In genomic region chr15:88061452-88061851, GRCh38 we compare ENCODE assay signal across 23 cellular contexts.
DNase-seq lines count a peak whose midpoint lies in the region; ATAC-seq, FAIRE-seq and TF ChIP-seq lines count a peak whose summit lies in the region.
"Had no signal": no experiment of that assay in that cellular context is flagged by ENCODE, and none has a peak within 500 bp of the region (broad histone marks: within the 10 kb centered on the region; RNA-seq: fewer than 3 reads in every experiment).

No MANE protein-coding gene starts in this region.

- no peak overlapping the region for H3K23ac ChIP-seq in H1 (ENCODE audit: insufficient read length)

- H3K36me3 ChIP-seq in MG63 = no peaks in the 10 kb centered on the region
- H3K36me3 ChIP-seq in H1 (ENCODE audit: control insufficient read depth in 2 of 4, insufficient read depth in 4 of 4, low read length in 3 of 4) = no peaks in the 10 kb centered on the region
- H3K36me3 ChIP-seq: BE2C had no signal

- H3K79me2 ChIP-seq in H1 (ENCODE audit: control insufficient read depth in 1 of 2, insufficient read depth in 2 of 2, low read length in 2 of 2) = no peaks in the 10 kb centered on the region

- no peak overlapping the region for H3K4ac ChIP-seq in H1 (replicated peaks; ENCODE audit: insufficient read length, low read depth, low read length)

- TF ChIP-seq EP300 in H1 (IDR thresholded peaks at IDR 0.05; ENCODE audit: borderline replicate concordance in 1 of 2, low read depth in 2 of 2, low read length in 2 of 2) = no peak

- H4K8ac ChIP-seq in H1 (ENCODE audit: extremely low read depth, insufficient read depth, low read length) = peak overlapping the region; percentile 8; the same call in 1 of the 2 replicates

- no peak overlapping the region for H2BK20ac ChIP-seq in H1 (ENCODE audit: low read length)

- no peak for TF ChIP-seq CTCF in H1 (IDR thresholded peaks at IDR 0.05; ENCODE audit: control extremely low read depth in 1 of 3, insufficient read depth in 1 of 3, low read depth in 1 of 3, low read length in 3 of 3)

- H3K9me3 ChIP-seq in MG63 (no peaks in the 10 kb centered on the region), H1 (ENCODE audit: insufficient read depth in 2 of 2, low read depth in 1 of 2, low read length in 1 of 2) (no peaks in the 10 kb centered on the region)
- H3K9me3 ChIP-seq: BE2C had no signal

- no peak overlapping the region for H3K56ac ChIP-seq in H1 (replicated peaks; ENCODE audit: insufficient read length, low read depth, low read length)

- H3K4me1 ChIP-seq in H1 (replicated peaks in 1 of 4; ENCODE audit: control insufficient read depth in 3 of 4, insufficient read depth in 4 of 4, low read length in 3 of 4) = peaks cover 0 to 2% (median under 1%) of the 10 kb centered on the region in 4 experiments; a peak in 2 of 7 replicates
- H3K4me1 ChIP-seq: BE2C had no signal

- POLR2A ChIA-PET in H1 (lab: Charles Lee; ENCODE audit: partially characterized antibody) = no interaction called here

- no peak for TF ChIP-seq POLR2A in H1 (IDR thresholded peaks at IDR 0.05; ENCODE audit: control extremely low read depth in 1 of 2, low read depth in 2 of 2, low read length in 2 of 2)

- H3K23me2 ChIP-seq in H1 (ENCODE audit: low read depth, low read length) = no peaks in the 10 kb centered on the region

- no peak overlapping the region for H3K4me2 ChIP-seq in H1 (ENCODE audit: insufficient read depth in 1 of 2, low read depth in 2 of 2, low read length in 2 of 2)

- H3K18ac ChIP-seq in H1 (ENCODE audit: extremely low read depth, low read length) = no peak overlapping the region

- H2BK15ac ChIP-seq in H1 (ENCODE audit: low read length) = no peak overlapping the region

- H3K27ac ChIP-seq in H1 (ENCODE audit: low read depth, low read length) = no peak overlapping the region

- H4K20me1 ChIP-seq in H1 (replicated peaks in 1 of 2; ENCODE audit: control insufficient read depth in 1 of 2, insufficient read depth in 2 of 2, low read length in 2 of 2) = no peaks in the 10 kb centered on the region

- no peak overlapping the region for H2BK12ac ChIP-seq in H1 (ENCODE audit: low read depth, low read length)

- H2BK5ac ChIP-seq in H1 (ENCODE audit: low read depth, low read length) = no peak overlapping the region

- CTCF ChIA-PET in H1 (lab: Charles Lee; ENCODE audit: partially characterized antibody) = interaction anchor here (0.7 kb wide), 1 partner anchor 80 kb away, joined by 3 read pairs; no protein-coding TSS in a partner anchor

- H4K91ac ChIP-seq in H1 (replicated peaks; ENCODE audit: insufficient read length, low read length) = no peak overlapping the region

- ATAC-seq in HG03457 (IDR thresholded peaks at IDR 0.05; ENCODE audit: unreplicated experiment) (no peak), HG02973 (IDR thresholded peaks at IDR 0.05; ENCODE audit: unreplicated experiment) (no peak)
- ATAC-seq: HepG2, K562, Panc1, SK-N-SH treated with all-trans-retinoic acid at 6 μM for 48 hours had no signal

- TF ChIP-seq RAD21 in H1 (IDR thresholded peaks at IDR 0.05 in 1 of 2, conservative IDR thresholded peaks at IDR 0.05 in 1 of 2; ENCODE audit: low read depth in 2 of 2, low read length in 2 of 2) = no peak

- H3K27me3 ChIP-seq in MG63 = no peaks in the 10 kb centered on the region
- no peaks in the 10 kb centered on the region for H3K27me3 ChIP-seq in H1 (replicated peaks in 1 of 4; ENCODE audit: control insufficient read depth in 3 of 4, extremely low read depth in 1 of 4, insufficient read depth in 3 of 4, low read length in 3 of 4)
- H3K27me3 ChIP-seq: BE2C had no signal

- no peak overlapping the region for H2BK120ac ChIP-seq in H1 (replicated peaks; ENCODE audit: low read depth, low read length)

- H4K5ac ChIP-seq in H1 (ENCODE audit: insufficient read length, low read depth, low read length) = no peak overlapping the region

- no peak overlapping the region for H2AK5ac ChIP-seq in H1 (ENCODE audit: low read depth, low read length)

- no peak overlapping the region for H3K9ac ChIP-seq in H1 (replicated peaks in 1 of 4; ENCODE audit: extremely low read depth in 1 of 4, low read depth in 3 of 4, low read length in 3 of 4)

- DNase-seq in AG20443 (ENCODE audit: low spot score) (peak; percentile 50), MG63 (peak; percentile 70), H1 (ENCODE audit: low read depth in 1 of 2, low spot score in 2 of 2) (no peak), pons (ENCODE audit: low spot score) (peak; percentile 18), NCI-H748 (lab: John Stamatoyannopoulos, UW; ENCODE audit: unreplicated experiment) (no peak)
- no peak for DNase-seq in stimulated activated naive CD4-positive, alpha-beta T cell (lab: John Stamatoyannopoulos, UW)
- DNase-seq: BE2C; CD4-positive, CD25-positive, alpha-beta regulatory T cell; DMS79 treated with DMSO at 0.1 percent for 48 hours; H9; HFFc6; NCI-H1105; NCI-H2029 treated with DMSO at 0.1 percent for 48 hours; NCI-H226; NCI-H524; NCI-H82 had no signal

- no peak overlapping the region for H3K14ac ChIP-seq in H1 (ENCODE audit: insufficient read length)

- no peaks in the 10 kb centered on the region for H3K79me1 ChIP-seq in H1 (ENCODE audit: low read depth, low read length)

- WGBS in H1 (ENCODE audit: extremely low coverage in 1 of 2, insufficient coverage in 1 of 2, insufficient read length in 1 of 2, insufficient replicate concordance in 2 of 2, low coverage in 1 of 2, low lambda C conversion rate in 2 of 2, missing lambda C conversion rate in 1 of 2), 2 experiments = 83% methylated on average over 8 of the region's 10 CpGs; no CpG with 5 or more reads in 1 of the 2 experiments

- no peak overlapping the region for H2AFZ ChIP-seq in H1 (ENCODE audit: low read length)

- no peak overlapping the region for H3K4me3 ChIP-seq in MG63
- no peak overlapping the region for H3K4me3 ChIP-seq in H1 (ENCODE audit: extremely low read depth in 1 of 4, insufficient read depth in 2 of 4, low read depth in 3 of 4, low read length in 4 of 4)
- H3K4me3 ChIP-seq: K562 had no signal

- FAIRE-seq in H1 (lab: Jason Lieb, UNC) = no peak
- FAIRE-seq: G401.6, HepG2, K562 had no signal

TF ChIP-seq in H1, 55 proteins besides CTCF, POLR2A, EP300 and RAD21:
- TF ChIP-seq CBX8 (IDR thresholded peaks at IDR 0.05; ENCODE audit: borderline replicate concordance, low read depth, low read length) = no peak
- TF ChIP-seq KDM1A (IDR thresholded peaks at IDR 0.05; ENCODE audit: borderline replicate concordance, low read length) = no peak
- TF ChIP-seq KDM5A (IDR thresholded peaks at IDR 0.05; ENCODE audit: low read length) = no peak
- TF ChIP-seq SIRT6 (IDR thresholded peaks at IDR 0.05; ENCODE audit: low read length) = no peak
- no peak for TF ChIP-seq TEAD4 (IDR thresholded peaks at IDR 0.05; ENCODE audit: low read depth, low read length)
- TF ChIP-seq RNF2 (IDR thresholded peaks at IDR 0.05; ENCODE audit: borderline replicate concordance, low read depth, low read length, missing control alignments, poor library complexity, severe bottlenecking) = no peak

Comparison
In these comparisons a context has a peak if more than half of its experiments do, and no peak if none do; other contexts are left out.
1. DNase-seq: peak in AG20443 (single experiment), MG63 (single experiment) and pons (single experiment); none in H1 (0 of 2), stimulated activated naive CD4-positive, alpha-beta T cell (0 of 6) and NCI-H748 (single experiment).